Comparison of ENCODE assay signal across 37 cellular contexts in genomic region chr4:103403619-103404018, GRCh38.
DNase-seq lines count a peak whose midpoint lies in the region; ATAC-seq, FAIRE-seq and TF ChIP-seq lines count a peak whose summit lies in the region.
"Had no signal": no experiment of that assay in that cellular context is flagged by ENCODE, and none has a peak within 500 bp of the region (broad histone marks: within the 10 kb centered on the region; RNA-seq: fewer than 3 reads in every experiment).

No MANE protein-coding gene starts in this region.

- H4K20me1 ChIP-seq in HepG2 (ENCODE audit: insufficient read depth, low read length), result no peaks in the 10 kb centered on the region
- H4K20me1 ChIP-seq: BLaER1; BLaER1 treated with 17β-estradiol and CSF1 and Interleukin-3, amounts not matched to agents 10 nM and 100 nM had no signal

- TF ChIP-seq RAD21 in liver (IDR thresholded peaks at IDR 0.05) (no peak), HepG2 (CRISPR knock-in tag; IDR thresholded peaks at IDR 0.05) (no peak)

- TF ChIP-seq CTCF in liver (IDR thresholded peaks at IDR 0.05; ENCODE audit: low read depth, low read length, missing input control) (no peak), HepG2 (CRISPR knock-in tag; IDR thresholded peaks at IDR 0.05) (no peak), right lobe of liver (IDR thresholded peaks at IDR 0.05) (no peak), progenitor cell of endocrine pancreas (IDR thresholded peaks at IDR 0.05; ENCODE audit: unreplicated experiment) (no peak), gastroesophageal sphincter (IDR thresholded peaks at IDR 0.05) (no peak)

- no peak for TF ChIP-seq EP300 in HepG2 (IDR thresholded peaks at IDR 0.05; ENCODE audit: low read depth in 2 of 2, low read length in 2 of 2)
- no peak for TF ChIP-seq EP300 in HepG2 (CRISPR knock-in tag; IDR thresholded peaks at IDR 0.05; ENCODE audit: borderline replicate concordance)
- no peak for TF ChIP-seq EP300 in gastroesophageal sphincter (IDR thresholded peaks at IDR 0.05)

- H3K27ac ChIP-seq in liver (ENCODE audit: low read depth in 1 of 2, low read length in 2 of 2) (peak overlapping the region in 1 of 2 donors; percentile 40), HepG2 (ENCODE audit: extremely low read length, insufficient read depth, low read length) (no peak overlapping the region), right lobe of liver (no peak overlapping the region), gastroesophageal sphincter (no peak overlapping the region)
- H3K27ac ChIP-seq: 22Rv1; A549; BLaER1; BLaER1 treated with 17β-estradiol and CSF1 and Interleukin-3, amounts not matched to agents 10 nM and 100 nM; C4-2B had no signal

- H3K27me3 Mint-ChIP-seq in progenitor cell of endocrine pancreas, result no peaks in the 10 kb centered on the region
- H3K27me3 Mint-ChIP-seq: B cell; CD4-positive, alpha-beta memory T cell; CD4-positive, alpha-beta T cell; CD4-positive, CD25-positive, alpha-beta regulatory T cell; CD8-positive, alpha-beta memory T cell had no signal

- H3K79me2 ChIP-seq in HepG2 (ENCODE audit: insufficient read depth, low read length), result no peaks in the 10 kb centered on the region

- H3K9me3 Mint-ChIP-seq in progenitor cell of endocrine pancreas (ENCODE audit: low read depth), result no peaks in the 10 kb centered on the region
- H3K9me3 Mint-ChIP-seq: CD4-positive, alpha-beta T cell; CD8-positive, alpha-beta memory T cell; CD8-positive, alpha-beta T cell had no signal

- CTCF ChIA-PET in HepG2 (lab: Yijun Ruan, JAX; ENCODE audit: low intra/inter-chr PET ratio, low total read pairs), result no interaction called here

- no peak for TF ChIP-seq POLR2A in HepG2 (IDR thresholded peaks at IDR 0.05; ENCODE audit: insufficient read depth in 1 of 2, low read depth in 2 of 2, low read length in 2 of 2)
- no peak for TF ChIP-seq POLR2A in right lobe of liver (IDR thresholded peaks at IDR 0.05)
- TF ChIP-seq POLR2A in GM18505 (IDR thresholded peaks at IDR 0.05; ENCODE audit: borderline replicate concordance, extremely low read depth, insufficient read depth, insufficient read length), result no peak
- no peak for TF ChIP-seq POLR2A in gastroesophageal sphincter (IDR thresholded peaks at IDR 0.05)

- H3K36me3 ChIP-seq in liver (ENCODE audit: control insufficient read depth in 4 of 4, insufficient read depth in 3 of 4, low read depth in 1 of 4, low read length in 3 of 4) (no peaks in the 10 kb centered on the region), HepG2 (replicated peaks in 1 of 2; ENCODE audit: control insufficient read depth in 1 of 2, insufficient read depth in 2 of 2, low read length in 2 of 2) (no peaks in the 10 kb centered on the region), right lobe of liver (no peaks in the 10 kb centered on the region), gastroesophageal sphincter (no peaks in the 10 kb centered on the region)
- H3K36me3 ChIP-seq: BE2C; BLaER1; BLaER1 treated with 17β-estradiol and CSF1 and Interleukin-3, amounts not matched to agents 10 nM and 100 nM had no signal

- DNase-seq in HepG2 (ENCODE audit: low spot score) (no peak), left lobe of liver (ENCODE audit: low spot score) (no peak), right lobe of liver (no peak), progenitor cell of endocrine pancreas (ENCODE audit: low spot score, unreplicated experiment) (no peak), NCI-H748 treated with DMSO at 0.1 percent for 48 hours (lab: John Stamatoyannopoulos, UW) (no peak)
- DNase-seq: 8988T; ACHN; AML-193; BE2C; C1 segment of cervical spinal cord; Caco-2; Calu3; CD4-positive, alpha-beta memory T cell; CD4-positive, alpha-beta T cell; CD4-positive, CD25-positive, alpha-beta regulatory T cell; CD8-positive, alpha-beta memory T cell; CD8-positive, alpha-beta T cell; COR-L47; DMS 273 treated with DMSO at 0.1 percent for 48 hours; DMS153; DMS53; DMS79; DMS79 treated with DMSO at 0.1 percent for 48 hours; DND-41; EL had no signal

- no peak overlapping the region for H3K4me3 ChIP-seq in liver (ENCODE audit: low read depth in 1 of 3, low read length in 3 of 3)
- no peak overlapping the region for H3K4me3 ChIP-seq in HepG2 (replicated peaks in 1 of 3; ENCODE audit: insufficient read depth in 1 of 3, low read depth in 2 of 3, low read length in 3 of 3)
- no peak overlapping the region for H3K4me3 ChIP-seq in right lobe of liver
- H3K4me3 ChIP-seq in gastroesophageal sphincter, result no peak overlapping the region
- H3K4me3 ChIP-seq: A549; BLaER1; BLaER1 treated with 17β-estradiol and CSF1 and Interleukin-3, amounts not matched to agents 10 nM and 100 nM had no signal

- H3K27me3 ChIP-seq in liver (ENCODE audit: control insufficient read depth in 4 of 4, insufficient read depth in 4 of 4, low read length in 3 of 4) (no peaks in the 10 kb centered on the region), HepG2 (ENCODE audit: control insufficient read depth in 1 of 2, insufficient read depth in 2 of 2, low read length in 2 of 2) (no peaks in the 10 kb centered on the region), right lobe of liver (no peaks in the 10 kb centered on the region), gastroesophageal sphincter (no peaks in the 10 kb centered on the region)
- H3K27me3 ChIP-seq: BE2C; BLaER1; BLaER1 treated with 17β-estradiol and CSF1 and Interleukin-3, amounts not matched to agents 10 nM and 100 nM had no signal

- 49% methylated on average over 2 of the region's 2 CpGs for WGBS in liver
- WGBS in HepG2 (ENCODE audit: low lambda C conversion rate), result 66% methylated on average over 2 of the region's 2 CpGs
- 24% methylated on average over 2 of the region's 2 CpGs for WGBS in right lobe of liver (ENCODE audit: insufficient coverage, low coverage, low lambda C conversion rate, missing lambda C conversion rate)
- 63 to 80% methylated on average over 2 of the region's 2 CpGs for WGBS in gastroesophageal sphincter (ENCODE audit: low coverage in 1 of 2), 2 donors

- in situ Hi-C loops in HepG2 (cut with HindIII; ENCODE audit: extremely low pct_ligation_motif_present, low pct_unique_long_range_greater_than_20kb), result no loop called here

- no peak overlapping the region for H3K4me3 Mint-ChIP-seq in progenitor cell of endocrine pancreas (ENCODE audit: low read depth)
- H3K4me3 Mint-ChIP-seq: B cell; CD14-positive monocyte; CD4-positive, alpha-beta memory T cell; CD4-positive, alpha-beta T cell; CD4-positive, CD25-positive, alpha-beta regulatory T cell; CD8-positive, alpha-beta memory T cell; CD8-positive, alpha-beta T cell had no signal

- no peak overlapping the region for H3K4me2 ChIP-seq in HepG2 (ENCODE audit: low read depth, low read length)
- H3K4me2 ChIP-seq: A549; BLaER1; BLaER1 treated with 17β-estradiol and CSF1 and Interleukin-3, amounts not matched to agents 10 nM and 100 nM had no signal

- H3K36me3 Mint-ChIP-seq in progenitor cell of endocrine pancreas (ENCODE audit: insufficient read depth), result no peaks in the 10 kb centered on the region
- H3K36me3 Mint-ChIP-seq: CD14-positive monocyte; CD4-positive, alpha-beta memory T cell; CD4-positive, CD25-positive, alpha-beta regulatory T cell; CD8-positive, alpha-beta memory T cell; CD8-positive, alpha-beta T cell had no signal

- H3K9me3 ChIP-seq in liver (ENCODE audit: control insufficient read depth in 4 of 4, low read length in 3 of 4) (no peaks in the 10 kb centered on the region), HepG2 (ENCODE audit: low read length) (no peaks in the 10 kb centered on the region), right lobe of liver (no peaks in the 10 kb centered on the region), gastroesophageal sphincter (no peaks in the 10 kb centered on the region)
- H3K9me3 ChIP-seq: A549; BE2C; BLaER1; BLaER1 treated with 17β-estradiol and CSF1 and Interleukin-3, amounts not matched to agents 10 nM and 100 nM; Caco-2 had no signal

- POLR2A ChIA-PET in HepG2 (lab: Yijun Ruan, JAX), result no interaction called here

- H3K27ac Mint-ChIP-seq in progenitor cell of endocrine pancreas, result peak overlapping the region; percentile 55
- H3K27ac Mint-ChIP-seq: B cell; CD14-positive monocyte; CD4-positive, alpha-beta memory T cell; CD4-positive, alpha-beta T cell; CD4-positive, CD25-positive, alpha-beta regulatory T cell; CD8-positive, alpha-beta memory T cell; CD8-positive, alpha-beta T cell had no signal

- intact Hi-C loops in HepG2 (cut with micrococcal nuclease; ENCODE audit: unreplicated experiment), result no loop called here
- intact Hi-C loops in right lobe of liver (cut with DNase I), result no loop called here

- no TSS peak for BruUV-seq in HepG2 (replicated peaks; lab: Mats Ljungman, UMichigan)

- H2AFZ ChIP-seq in HepG2 (ENCODE audit: low read length), result no peak overlapping the region

- H3K4me1 ChIP-seq in liver (ENCODE audit: control insufficient read depth in 4 of 4, insufficient read depth in 4 of 4, low read length in 3 of 4) (peaks cover 0 to 4% (median 0%) of the 10 kb centered on the region in 4 donors), HepG2 (ENCODE audit: insufficient read depth, low read length) (no peaks in the 10 kb centered on the region), right lobe of liver (no peaks in the 10 kb centered on the region), gastroesophageal sphincter (no peaks in the 10 kb centered on the region)
- H3K4me1 ChIP-seq: A549, BE2C, BLaER1 had no signal

- H3K4me1 Mint-ChIP-seq in progenitor cell of endocrine pancreas (ENCODE audit: low read depth), result no peaks in the 10 kb centered on the region
- H3K4me1 Mint-ChIP-seq: B cell; CD14-positive monocyte; CD4-positive, alpha-beta memory T cell; CD4-positive, CD25-positive, alpha-beta regulatory T cell; CD8-positive, alpha-beta memory T cell had no signal

- ATAC-seq in HepG2, result no peak
- ATAC-seq in left lobe of liver, result peak; percentile 88
- ATAC-seq in right lobe of liver, result peak; percentile 72 to 98 (median 96)
- no peak for ATAC-seq in GM18505 (IDR thresholded peaks at IDR 0.05; ENCODE audit: unreplicated experiment)
- no peak for ATAC-seq in gastroesophageal sphincter
- ATAC-seq: A549; CD8-positive, alpha-beta T cell had no signal

- H3K9ac ChIP-seq in liver (ENCODE audit: low read depth in 1 of 2, low read length in 2 of 2) (no peak overlapping the region), HepG2 (ENCODE audit: insufficient read depth, low read depth, low read length) (no peak overlapping the region)
- H3K9ac ChIP-seq: BLaER1; BLaER1 treated with 17β-estradiol and CSF1 and Interleukin-3, amounts not matched to agents 10 nM and 100 nM had no signal

- no peak for FAIRE-seq in HepG2 (lab: Jason Lieb, UNC)
- FAIRE-seq: A204.1, A549, D721Med had no signal

TF ChIP-seq in liver, 16 proteins besides CTCF, POLR2A, EP300 and RAD21:
- TF ChIP-seq FOXA2 (IDR thresholded peaks at IDR 0.05), result no peak
- TF ChIP-seq HNF4A (conservative IDR thresholded peaks at IDR 0.05), result peak; percentile 26 to 62
- TF ChIP-seq TAF1 (conservative IDR thresholded peaks at IDR 0.05), result no peak
- no peak for TF ChIP-seq SP1 (IDR thresholded peaks at IDR 0.05)
- TF ChIP-seq RXRA (IDR thresholded peaks at IDR 0.05), result peak in 1 of 2 donors; percentile 16

TF ChIP-seq in HepG2, 621 proteins besides CTCF, POLR2A, EP300 and RAD21 (continues in another document):
- no peak for TF ChIP-seq IRF1 (CRISPR knock-in tag; IDR thresholded peaks at IDR 0.05; ENCODE audit: low read depth)

Comparison
In these comparisons a context has a peak if more than half of its experiments do, and no peak if none do; other contexts are left out.
1. ATAC-seq: peak in left lobe of liver (single experiment) and right lobe of liver (4 of 4); none in HepG2 (single experiment), GM18505 (single experiment) and gastroesophageal sphincter (single experiment).